In genomic region chr9:106893088-106893487, GRCh38 we compare ENCODE assay signal across 11 cellular contexts. TPM values are rescaled to one million over a fixed set of nuclear protein-coding genes. Genes with fewer than 3 reads are reported as not detected.
A peak's percentile ranks its signal among the peaks of the same experiment; 100 is the strongest.
DNase-seq lines count a peak whose midpoint lies in the region; ATAC-seq and TF ChIP-seq lines count a peak whose summit lies in the region.
"Had no signal": no experiment of that assay in that cellular context is flagged by ENCODE, and none has a peak within 500 bp of the region (broad histone marks: within the 10 kb centered on the region; RNA-seq: fewer than 3 reads in every experiment).

No MANE protein-coding gene starts in this region.

- no peak for ATAC-seq in GM18498 (IDR thresholded peaks at IDR 0.05; ENCODE audit: unreplicated experiment)
- no peak for ATAC-seq in CD8-positive, alpha-beta T cell

- no peaks in the 10 kb centered on the region for H3K9me3 ChIP-seq in AG04450 (ENCODE audit: control insufficient read depth, insufficient read depth, low read length)
- no peaks in the 10 kb centered on the region for H3K9me3 ChIP-seq in mesodermal cell (ENCODE audit: control insufficient read depth, low read length)
- no peaks in the 10 kb centered on the region for H3K9me3 ChIP-seq in CD8-positive, alpha-beta T cell (ENCODE audit: low read length)

- H3K4me3 Mint-ChIP-seq in CD8-positive, alpha-beta T cell = no peak overlapping the region
- H3K4me3 Mint-ChIP-seq: CD14-positive monocyte had no signal

- H3K27me3 Mint-ChIP-seq in CD8-positive, alpha-beta T cell (ENCODE audit: low read depth) = no peaks in the 10 kb centered on the region

- POLR2A ChIA-PET in AG04450 (lab: Yijun Ruan, JAX) = interaction anchor here (1.3 kb wide), 1 partner anchor 32 kb away, joined by 7 read pairs; no protein-coding TSS in a partner anchor
- POLR2A ChIA-PET in CD8-positive, alpha-beta T cell (lab: Charles Lee) = no interaction called here

- H3K9me3 Mint-ChIP-seq in CD8-positive, alpha-beta T cell = no peaks in the 10 kb centered on the region

- H3K36me3 Mint-ChIP-seq in CD8-positive, alpha-beta T cell = no peaks in the 10 kb centered on the region
- H3K36me3 Mint-ChIP-seq: CD14-positive monocyte had no signal

- no peak overlapping the region for H3K4me3 ChIP-seq in AG04450 (ENCODE audit: low read depth, low read length)
- H3K4me3 ChIP-seq in mesodermal cell (ENCODE audit: extremely low read depth, insufficient read depth, low read length, poor library complexity, severe bottlenecking) = no peak overlapping the region
- no peak overlapping the region for H3K4me3 ChIP-seq in CD8-positive, alpha-beta T cell (ENCODE audit: low read depth, low read length)

- 50% methylated on average over 1 of the region's 1 CpG for WGBS in mesodermal cell (ENCODE audit: insufficient coverage in 2 of 2), 2 experiments

- CTCF ChIA-PET in AG04450 (lab: Charles Lee) = no interaction called here
- CTCF ChIA-PET in CD8-positive, alpha-beta T cell (lab: Charles Lee) = interaction anchor here (0.5 kb wide), 1 partner anchor 132 kb away, joined by 3 read pairs; no protein-coding TSS in a partner anchor

- peaks cover 29% of the 10 kb centered on the region for H3K36me3 ChIP-seq in mesodermal cell (ENCODE audit: control insufficient read depth, insufficient read depth, low read length)
- no peaks in the 10 kb centered on the region for H3K36me3 ChIP-seq in CD8-positive, alpha-beta T cell (ENCODE audit: insufficient read depth, low read length)

- peaks cover 60% of the 10 kb centered on the region for H3K4me1 ChIP-seq in mesodermal cell (ENCODE audit: control insufficient read depth, insufficient read depth, low read length, poor library complexity, severe bottlenecking)
- no peaks in the 10 kb centered on the region for H3K4me1 ChIP-seq in CD8-positive, alpha-beta T cell (ENCODE audit: insufficient read depth, low read length)

- no peak overlapping the region for H3K27ac Mint-ChIP-seq in CD8-positive, alpha-beta T cell
- H3K27ac Mint-ChIP-seq: CD14-positive monocyte had no signal

- no peaks in the 10 kb centered on the region for H3K4me1 Mint-ChIP-seq in CD8-positive, alpha-beta T cell (ENCODE audit: low read depth)
- H3K4me1 Mint-ChIP-seq: CD14-positive monocyte had no signal

- H3K27ac ChIP-seq in AG04450 (ENCODE audit: low read depth, low read length) (peak overlapping the region; percentile 93), mesodermal cell (ENCODE audit: low read depth, low read length, severe bottlenecking) (peak overlapping the region; percentile 99)
- no peak overlapping the region for H3K27ac ChIP-seq in CD8-positive, alpha-beta T cell (ENCODE audit: low read depth, low read length)

- H3K27me3 ChIP-seq in AG04450 (ENCODE audit: control insufficient read depth, insufficient read depth, low read length) = no peaks in the 10 kb centered on the region
- no peaks in the 10 kb centered on the region for H3K27me3 ChIP-seq in CD8-positive, alpha-beta T cell (ENCODE audit: insufficient read depth, low read length)

- no peak for TF ChIP-seq CTCF in AG04450 (IDR thresholded peaks at IDR 0.05; ENCODE audit: low read depth, low read length)
- TF ChIP-seq CTCF in CD8-positive, alpha-beta T cell (IDR thresholded peaks at IDR 0.05) = no peak

- intact Hi-C loops in CD8-positive, alpha-beta T cell (cut with DNase I, micrococcal nuclease) = no loop called here

- DNase-seq in AG04450 (ENCODE audit: low read depth, low spot score) (no peak), LHCN-M2 (ENCODE audit: low read depth) (peak; percentile 91), dedifferentiated amniotic fluid mesenchymal stem cell (ENCODE audit: extremely low spot score) (peak; percentile 20), C1 segment of cervical spinal cord (lab: John Stamatoyannopoulos, UW) (no peak), epidermal melanocyte (ENCODE audit: insufficient read length, low spot score) (no peak)
- no peak for DNase-seq in CD8-positive, alpha-beta T cell
- DNase-seq: effector CD4-positive, alpha-beta T cell; NCI-H1092 treated with DMSO at 0.1 percent for 48 hours had no signal

RNA-seq across cellular contexts. Expression of gene ZNF462, which starts 30.1 kb away (rescaled TPM):
- polyA plus RNA-seq in AG04450 (2011; rRNA removed) = 7.5 and 11.9 TPM in 2 replicates
- polyA minus RNA-seq in AG04450 (2011; rRNA and poly(A)+ RNA removed) = 49.7 and 76.0 TPM in 2 replicates
- 11.3 and 14.6 TPM in 2 replicates for total RNA-seq in LHCN-M2 (2014; rRNA removed)
- polyA plus RNA-seq in LHCN-M2 (2012) = 4.4 TPM
- 24.0 TPM for polyA plus RNA-seq in mesodermal cell (2013, experiment 1 of 2)
- 22.5 TPM for polyA plus RNA-seq in mesodermal cell (2013, experiment 2 of 2)
- total RNA-seq in CD8-positive, alpha-beta T cell = not detected
- polyA plus RNA-seq: CD14-positive monocyte had no signal

Comparison
In these comparisons a context has a peak if more than half of its experiments do, and no peak if none do; other contexts are left out.
1. DNase-seq: peak in LHCN-M2 (single experiment) and dedifferentiated amniotic fluid mesenchymal stem cell (single experiment); none in AG04450 (single experiment), C1 segment of cervical spinal cord (0 of 14), epidermal melanocyte (single experiment) and CD8-positive, alpha-beta T cell (0 of 7).
2. RNA of gene ZNF462, which starts 30.1 kb away (total RNA-seq): 11.3 to 14.6 TPM in LHCN-M2; not detected in CD8-positive, alpha-beta T cell; every median in the first group is over 10 times any median in the second.